Comparison of ENCODE assay signal across 1 cellular context in the genomic region with DNA sequence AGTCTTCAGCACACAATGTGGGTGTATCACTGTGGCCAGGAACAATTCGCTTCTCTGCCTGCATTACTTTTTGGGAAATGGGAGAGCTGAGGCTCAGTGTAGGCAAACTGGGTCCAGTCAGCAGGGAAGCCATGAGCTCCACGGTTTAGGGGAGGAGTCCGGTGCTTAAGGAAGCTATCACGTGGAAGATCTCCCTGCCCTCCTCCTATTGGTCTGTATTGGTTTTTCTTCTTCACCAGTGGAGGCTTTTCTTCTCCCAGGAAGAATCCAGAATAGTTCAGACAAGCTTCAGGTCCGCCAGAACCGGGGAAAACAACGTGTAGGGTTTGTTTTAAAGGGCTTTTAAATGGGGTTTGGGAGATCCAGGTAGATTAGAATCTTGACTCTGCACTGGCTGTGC.
TF ChIP-seq lines count a peak whose summit lies in the region.

No MANE protein-coding gene starts in this region.

TF ChIP-seq in GM23338, 12 proteins besides CTCF, POLR2A, EP300 and RAD21 (continued from another document):
- no peak for TF ChIP-seq REST (IDR thresholded peaks at IDR 0.05; ENCODE audit: unreplicated experiment)
- no peak for TF ChIP-seq EZH2phosphoT487 (IDR thresholded peaks at IDR 0.05; ENCODE audit: unreplicated experiment)
- TF ChIP-seq POLR2AphosphoS5 (IDR thresholded peaks at IDR 0.05; ENCODE audit: low read depth), result no peak
- TF ChIP-seq ZNF114 (CRISPR knock-in tag; IDR thresholded peaks at IDR 0.05), result no peak
- no peak for TF ChIP-seq STAT1 (IDR thresholded peaks at IDR 0.05; ENCODE audit: unreplicated experiment)
- no peak for TF ChIP-seq ETS1 (IDR thresholded peaks at IDR 0.05)
